Comparison of ENCODE assay signal across 8 cellular contexts in genomic region chr12:116434155-116435065, GRCh38.
DNase-seq lines count a peak whose midpoint lies in the region; ATAC-seq and TF ChIP-seq lines count a peak whose summit lies in the region.

No MANE protein-coding gene starts in this region.

- H3K9me3 Mint-ChIP-seq in natural killer cell treated with Interleukin-12 subunit alpha and Interleukin-12 subunit beta and Interleukin-15 and Interleukin-18, amount 100 ng/mL, for 72 hours, result no peaks in the 10 kb centered on the region

- no peak for TF ChIP-seq POLR2A in prostate gland (IDR thresholded peaks at IDR 0.05)

- peaks cover 6 to 9% of the 10 kb centered on the region in 2 donors for H3K27me3 Mint-ChIP-seq in natural killer cell treated with Interleukin-12 subunit alpha and Interleukin-12 subunit beta and Interleukin-15 and Interleukin-18, amount 100 ng/mL, for 72 hours

- WGBS in prostate gland, result 13% methylated on average over 17 of the region's 17 CpGs

- no peaks in the 10 kb centered on the region for H3K4me1 ChIP-seq in prostate gland (replicated peaks)

- no peaks in the 10 kb centered on the region for H3K36me3 Mint-ChIP-seq in natural killer cell treated with Interleukin-12 subunit alpha and Interleukin-12 subunit beta and Interleukin-15 and Interleukin-18, amount 100 ng/mL, for 72 hours

- peak in 1 of 4 experiments; percentile 9 for TF ChIP-seq CTCF in prostate gland (IDR thresholded peaks at IDR 0.05)

- peak; percentile 94 for DNase-seq in H4 (ENCODE audit: low spot score)
- DNase-seq in T1000 (lab: John Stamatoyannopoulos, UW), result peak; percentile 71
- peak; percentile 90 for DNase-seq in Right ventricle myocardium superior
- peak; percentile 80 for DNase-seq in prostate gland (ENCODE audit: low spot score)
- DNase-seq in NCI-H2196 treated with DMSO at 0.1 percent for 48 hours (lab: John Stamatoyannopoulos, UW; ENCODE audit: unreplicated experiment), result no peak
- DNase-seq in natural killer cell treated with Interleukin-12 subunit alpha and Interleukin-12 subunit beta and Interleukin-15 and Interleukin-18, amount 100 ng/mL, for 72 hours (ENCODE audit: low spot score), result no peak
- no peak for DNase-seq in GM19238 (ENCODE audit: insufficient read length, low spot score)

- peak; percentile 93 for ATAC-seq in Right ventricle myocardium superior (ENCODE audit: poor library complexity)
- ATAC-seq in natural killer cell treated with Interleukin-12 subunit alpha and Interleukin-12 subunit beta and Interleukin-15 and Interleukin-18, amount 100 ng/mL, for 72 hours, result no peak
- ATAC-seq in GM18861 (IDR thresholded peaks at IDR 0.05; ENCODE audit: unreplicated experiment), result no peak

- H3K4me3 ChIP-seq in prostate gland, result no peak overlapping the region

- H3K9me3 ChIP-seq in prostate gland, result no peaks in the 10 kb centered on the region

- no peak overlapping the region for H3K27ac Mint-ChIP-seq in natural killer cell treated with Interleukin-12 subunit alpha and Interleukin-12 subunit beta and Interleukin-15 and Interleukin-18, amount 100 ng/mL, for 72 hours

- H3K27me3 ChIP-seq in prostate gland (replicated peaks; ENCODE audit: insufficient read depth), result no peaks in the 10 kb centered on the region

- intact Hi-C loops in Right ventricle myocardium superior (cut with DNase I), result loop anchor here (10.0 kb wide), 1 partner anchor 150 kb away; no protein-coding TSS in a partner anchor
- intact Hi-C loops in prostate gland (cut with DNase I), result loop anchor here (10.0 kb wide), 1 partner anchor 160 kb away; the partner anchor contains the start of gene MED13L

- H3K4me1 Mint-ChIP-seq in natural killer cell treated with Interleukin-12 subunit alpha and Interleukin-12 subunit beta and Interleukin-15 and Interleukin-18, amount 100 ng/mL, for 72 hours (ENCODE audit: low read depth in 2 of 2), result no peaks in the 10 kb centered on the region

- H3K27ac ChIP-seq in prostate gland, result no peak overlapping the region

- H3K4me3 Mint-ChIP-seq in natural killer cell treated with Interleukin-12 subunit alpha and Interleukin-12 subunit beta and Interleukin-15 and Interleukin-18, amount 100 ng/mL, for 72 hours, result no peak overlapping the region

- no peaks in the 10 kb centered on the region for H3K36me3 ChIP-seq in prostate gland

Comparison
In these comparisons a context has a peak if more than half of its experiments do, and no peak if none do; other contexts are left out.
1. DNase-seq: peak in H4 (single experiment), T1000 (single experiment), Right ventricle myocardium superior (single experiment) and prostate gland (single experiment); none in NCI-H2196 treated with DMSO at 0.1 percent for 48 hours (single experiment), natural killer cell treated with Interleukin-12 subunit alpha and Interleukin-12 subunit beta and Interleukin-15 and Interleukin-18, amount 100 ng/mL, for 72 hours (single experiment) and GM19238 (single experiment).